ENCODE assay signal across 1 cellular context in genomic region chr6:32081168-32081624, GRCh38.
A peak's percentile ranks its signal among the peaks of the same experiment; 100 is the strongest.
TF ChIP-seq lines count a peak whose summit lies in the region.

No MANE protein-coding gene starts in this region.

TF ChIP-seq in K562, 482 proteins besides CTCF, POLR2A, EP300 and RAD21 (continues in another document):
- peak; percentile 79 for TF ChIP-seq JUND (IDR thresholded peaks at IDR 0.05; ENCODE audit: borderline replicate concordance, low read depth, low read length)
- TF ChIP-seq JUND (tag; IDR thresholded peaks at IDR 0.05; ENCODE audit: borderline replicate concordance, low read depth, low read length), result peak; percentile 32; the same call in 1 of the 3 replicates
- TF ChIP-seq VEZF1 (CRISPR knock-in tag; IDR thresholded peaks at IDR 0.05), result peak; percentile 55
- TF ChIP-seq FOXP4 (CRISPR knock-in tag; IDR thresholded peaks at IDR 0.05; ENCODE audit: borderline replicate concordance), result 0 out of 2 replicates have a peak, but pooled peaks have one; percentile 22
- no peak for TF ChIP-seq ZNF212 (CRISPR knock-in tag; IDR thresholded peaks at IDR 0.05)
- peak; percentile 41; the same call in 1 of the 2 replicates for TF ChIP-seq CTBP1 (IDR thresholded peaks at IDR 0.05; ENCODE audit: borderline replicate concordance)
- TF ChIP-seq SMARCA4 (IDR thresholded peaks at IDR 0.05), result 0 out of 2 replicates have a peak, but pooled peaks have one; percentile 23
- peak; percentile 88 for TF ChIP-seq ZBTB9 (CRISPR knock-in tag; IDR thresholded peaks at IDR 0.05)
- no peak for TF ChIP-seq SNRNP70 (optimal IDR thresholded peaks at IDR 0.05; ENCODE audit: low read depth, low read length)
- TF ChIP-seq NFE2 (IDR thresholded peaks at IDR 0.05; ENCODE audit: low read depth), result peak; percentile 45; the same call in 1 of the 2 replicates
- TF ChIP-seq ATF3 (IDR thresholded peaks at IDR 0.05), result peak; percentile 80
- no peak for TF ChIP-seq ATF3 (CRISPR knock-in tag; conservative IDR thresholded peaks at IDR 0.05)
- TF ChIP-seq FOXP1 (CRISPR knock-in tag; IDR thresholded peaks at IDR 0.05), result peak; percentile 46; the same call in 1 of the 2 replicates
- TF ChIP-seq ZNF583 (CRISPR knock-in tag; IDR thresholded peaks at IDR 0.05), result no peak
- TF ChIP-seq ZNF518B (CRISPR knock-in tag; IDR thresholded peaks at IDR 0.05), result no peak
- 0 out of 2 replicates have a peak, but pooled peaks have one; percentile 29 for TF ChIP-seq ZEB2 (IDR thresholded peaks at IDR 0.05)
- TF ChIP-seq ZNF511 (CRISPR knock-in tag; IDR thresholded peaks at IDR 0.05), result peak; percentile 44; the same call in 1 of the 2 replicates
- peak; percentile 13; the same call in 1 of the 2 replicates for TF ChIP-seq CXXC5 (CRISPR knock-in tag; IDR thresholded peaks at IDR 0.05)
- peak in 2 of 3 experiments; percentile 53 to 56 for TF ChIP-seq YY1 (IDR thresholded peaks at IDR 0.05; ENCODE audit: borderline replicate concordance in 1 of 3, control insufficient read depth in 1 of 3, extremely low read depth in 1 of 3, insufficient read depth in 3 of 3, insufficient read length in 1 of 3, insufficient replicate concordance in 2 of 3, low read depth in 1 of 3, low read length in 2 of 3)
- no peak for TF ChIP-seq NR2C2 (CRISPR knock-in tag; IDR thresholded peaks at IDR 0.05)
- TF ChIP-seq NR2C2 (tag; IDR thresholded peaks at IDR 0.05), result peak; percentile 34; the same call in 1 of the 2 replicates
- no peak for TF ChIP-seq REST (CRISPR knock-in tag; IDR thresholded peaks at IDR 0.05; ENCODE audit: low read depth)
- TF ChIP-seq L3MBTL2 (IDR thresholded peaks at IDR 0.05), result peak; percentile 81
- TF ChIP-seq AFF4 (CRISPR knock-in tag; IDR thresholded peaks at IDR 0.05), result no peak
- TF ChIP-seq USF2 (CRISPR knock-in tag; IDR thresholded peaks at IDR 0.05), result no peak
- peak; percentile 42; the same call in 1 of the 2 replicates for TF ChIP-seq SPI1 (IDR thresholded peaks at IDR 0.05; ENCODE audit: borderline replicate concordance, low read depth, low read length)
- peak; percentile 58 to 66; a peak in 3 of 4 replicates for TF ChIP-seq MAZ (CRISPR knock-in tag; conservative IDR thresholded peaks at IDR 0.05 in 1 of 2, IDR thresholded peaks at IDR 0.05 in 1 of 2)
- peak; percentile 73; the same call in 1 of the 2 replicates for TF ChIP-seq THRB (CRISPR knock-in tag; conservative IDR thresholded peaks at IDR 0.05)
- peak in 1 of 2 experiments; percentile 69 for TF ChIP-seq E2F6 (IDR thresholded peaks at IDR 0.05; ENCODE audit: borderline replicate concordance in 1 of 2, extremely low read depth in 1 of 2, insufficient read depth in 1 of 2, insufficient read length in 1 of 2, low read depth in 1 of 2, low read length in 1 of 2, poor library complexity in 1 of 2, severe bottlenecking in 1 of 2)
- TF ChIP-seq ELF4 (CRISPR knock-in tag; IDR thresholded peaks at IDR 0.05), result 0 out of 2 replicates have a peak, but pooled peaks have one; percentile 16
- TF ChIP-seq MAFG (tag; conservative IDR thresholded peaks at IDR 0.05), result no peak
- TF ChIP-seq KAT7 (CRISPR knock-in tag; IDR thresholded peaks at IDR 0.05; ENCODE audit: borderline replicate concordance), result no peak
- peak; percentile 68 for TF ChIP-seq GABPA (tag; conservative IDR thresholded peaks at IDR 0.05; ENCODE audit: low read depth)
- TF ChIP-seq RBFOX2 (IDR thresholded peaks at IDR 0.05; ENCODE audit: low read depth, low read length), result peak; percentile 29; the same call in 1 of the 2 replicates
- peak; percentile 64 for TF ChIP-seq GABPB1 (CRISPR knock-in tag; IDR thresholded peaks at IDR 0.05)
- peak; percentile 81 for TF ChIP-seq ETV1 (tag; conservative IDR thresholded peaks at IDR 0.05; ENCODE audit: low read depth)
